In the genomic region with DNA sequence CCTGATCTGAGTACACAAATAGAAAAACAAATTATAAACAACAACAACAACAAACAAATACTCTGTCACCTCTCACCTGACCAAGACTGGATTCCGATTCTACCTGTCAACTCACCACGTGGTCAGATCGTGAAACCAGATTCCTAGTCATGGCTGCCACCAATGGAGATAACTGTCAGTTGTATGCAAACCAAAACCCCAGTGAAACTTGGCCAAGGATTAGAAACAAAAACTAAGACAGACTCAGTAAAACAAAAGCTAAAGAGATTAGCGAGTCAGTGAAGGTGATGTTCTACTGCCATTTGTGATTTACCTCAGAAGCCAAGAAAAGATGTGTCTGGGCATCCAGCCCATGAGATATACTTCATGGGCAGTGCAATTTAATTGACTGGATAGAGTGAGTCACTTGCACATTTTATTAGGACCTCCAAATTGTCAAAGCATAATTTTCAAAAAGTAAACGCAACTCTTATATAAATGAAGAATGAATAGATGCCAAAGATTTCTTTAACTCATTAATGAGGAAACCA, we compare ENCODE assay signal across 1 cellular context.
TF ChIP-seq lines count a peak whose summit lies in the region.

No MANE protein-coding gene starts in this region.

TF ChIP-seq in SK-N-SH, 30 proteins besides CTCF, POLR2A, EP300 and RAD21:
- TF ChIP-seq FOXM1 (IDR thresholded peaks at IDR 0.05; ENCODE audit: low read depth): no peak
- TF ChIP-seq TCF12 (IDR thresholded peaks at IDR 0.05): peak; percentile 39; the same call in 1 of the 2 replicates
- TF ChIP-seq CHD2 (IDR thresholded peaks at IDR 0.05; ENCODE audit: low read length, partially characterized antibody): no peak
- peak; percentile 25; the same call in 1 of the 2 replicates for TF ChIP-seq FOSL2 (IDR thresholded peaks at IDR 0.05; ENCODE audit: borderline replicate concordance, low read depth)
- no peak for TF ChIP-seq MEF2A (IDR thresholded peaks at IDR 0.05; ENCODE audit: borderline replicate concordance, low read depth)
- TF ChIP-seq YY1 (IDR thresholded peaks at IDR 0.05; ENCODE audit: low read depth): no peak
- TF ChIP-seq SMC3 (IDR thresholded peaks at IDR 0.05; ENCODE audit: low read depth, low read length): no peak
- TF ChIP-seq MAX (IDR thresholded peaks at IDR 0.05; ENCODE audit: low read depth): no peak
- TF ChIP-seq POLR2AphosphoS5 (IDR thresholded peaks at IDR 0.05; ENCODE audit: low read depth, low read length): 0 out of 2 replicates have a peak, but pooled peaks have one; percentile 14
- TF ChIP-seq NRF1 (IDR thresholded peaks at IDR 0.05; ENCODE audit: low read depth, low read length): no peak
- no peak for TF ChIP-seq SIN3A (IDR thresholded peaks at IDR 0.05; ENCODE audit: borderline replicate concordance, low read depth, low read length)
- TF ChIP-seq, protein P1, sequence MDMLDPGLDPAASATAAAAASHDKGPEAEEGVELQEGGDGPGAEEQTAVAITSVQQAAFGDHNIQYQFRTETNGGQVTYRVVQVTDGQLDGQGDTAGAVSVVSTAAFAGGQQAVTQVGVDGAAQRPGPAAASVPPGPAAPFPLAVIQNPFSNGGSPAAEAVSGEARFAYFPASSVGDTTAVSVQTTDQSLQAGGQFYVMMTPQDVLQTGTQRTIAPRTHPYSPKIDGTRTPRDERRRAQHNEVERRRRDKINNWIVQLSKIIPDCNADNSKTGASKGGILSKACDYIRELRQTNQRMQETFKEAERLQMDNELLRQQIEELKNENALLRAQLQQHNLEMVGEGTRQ (IDR thresholded peaks at IDR 0.05; ENCODE audit: borderline replicate concordance, low read depth, low read length): no peak
- TF ChIP-seq JUND (IDR thresholded peaks at IDR 0.05): peak; percentile 40
- no peak for TF ChIP-seq FOXJ3 (CRISPR knock-in tag; IDR thresholded peaks at IDR 0.05)
- no peak for TF ChIP-seq GATA2 (CRISPR knock-in tag; IDR thresholded peaks at IDR 0.05)
- no peak for TF ChIP-seq TEAD4 (IDR thresholded peaks at IDR 0.05; ENCODE audit: borderline replicate concordance, insufficient read depth)
- no peak for TF ChIP-seq RXRA (IDR thresholded peaks at IDR 0.05; ENCODE audit: borderline replicate concordance, low read depth)
- no peak for TF ChIP-seq EZH2phosphoT487 (IDR thresholded peaks at IDR 0.05; ENCODE audit: borderline replicate concordance, low read depth)
- no peak for TF ChIP-seq RCOR1 (IDR thresholded peaks at IDR 0.05; ENCODE audit: low read length)
- no peak for TF ChIP-seq TAF1 (IDR thresholded peaks at IDR 0.05; ENCODE audit: borderline replicate concordance, low read depth, low read length)
- no peak for TF ChIP-seq USF1 (IDR thresholded peaks at IDR 0.05; ENCODE audit: borderline replicate concordance, low read depth)
- no peak for TF ChIP-seq MXI1 (IDR thresholded peaks at IDR 0.05; ENCODE audit: low read depth, low read length)
- TF ChIP-seq NFIC (IDR thresholded peaks at IDR 0.05; ENCODE audit: borderline replicate concordance): no peak; the same call in 1 of the 2 replicates
- TF ChIP-seq, protein P2, sequence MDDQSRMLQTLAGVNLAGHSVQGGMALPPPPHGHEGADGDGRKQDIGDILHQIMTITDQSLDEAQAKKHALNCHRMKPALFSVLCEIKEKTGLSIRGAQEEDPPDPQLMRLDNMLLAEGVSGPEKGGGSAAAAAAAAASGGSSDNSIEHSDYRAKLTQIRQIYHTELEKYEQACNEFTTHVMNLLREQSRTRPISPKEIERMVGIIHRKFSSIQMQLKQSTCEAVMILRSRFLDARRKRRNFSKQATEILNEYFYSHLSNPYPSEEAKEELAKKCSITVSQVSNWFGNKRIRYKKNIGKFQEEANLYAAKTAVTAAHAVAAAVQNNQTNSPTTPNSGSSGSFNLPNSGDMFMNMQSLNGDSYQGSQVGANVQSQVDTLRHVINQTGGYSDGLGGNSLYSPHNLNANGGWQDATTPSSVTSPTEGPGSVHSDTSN (IDR thresholded peaks at IDR 0.05): peak; percentile 68
- TF ChIP-seq ELF1 (IDR thresholded peaks at IDR 0.05): no peak
- no peak for TF ChIP-seq IRF3 (IDR thresholded peaks at IDR 0.05; ENCODE audit: low read depth, low read length)
- TF ChIP-seq GABPA (IDR thresholded peaks at IDR 0.05; ENCODE audit: low read depth): no peak
- no peak for TF ChIP-seq REST (IDR thresholded peaks at IDR 0.05; ENCODE audit: low read depth, low read length)
- TF ChIP-seq ZBTB33 (IDR thresholded peaks at IDR 0.05; ENCODE audit: borderline replicate concordance, low read depth): no peak
- no peak for TF ChIP-seq RFX5 (IDR thresholded peaks at IDR 0.05; ENCODE audit: low read length)
TF ChIP-seq in SK-N-SH: peak in this region for 5.
